Comparison of ENCODE assay signal across 11 cellular contexts in the genomic region with DNA sequence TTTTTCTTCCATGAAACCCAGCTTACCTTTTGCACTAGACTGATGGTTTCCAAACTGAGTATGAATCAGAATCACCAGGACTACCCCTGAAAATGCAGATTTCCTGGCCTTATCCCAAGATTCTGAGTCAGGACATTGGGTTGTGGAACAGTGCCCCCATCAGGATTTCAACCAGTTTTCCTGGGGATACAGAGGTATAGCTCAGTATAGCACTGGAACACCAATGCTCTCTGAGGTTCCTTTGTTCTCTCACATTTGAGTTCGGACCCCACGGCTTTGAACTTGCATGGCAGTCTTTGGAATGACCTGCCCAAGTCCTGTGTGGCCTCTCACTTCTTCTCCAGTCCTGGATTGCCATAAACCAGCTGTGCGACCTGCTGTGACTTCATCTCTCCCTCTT. TPM values are rescaled to one million over a fixed set of nuclear protein-coding genes. Genes with fewer than 3 reads are reported as not detected.
DNase-seq lines count a peak whose midpoint lies in the region; ATAC-seq and TF ChIP-seq lines count a peak whose summit lies in the region.
"Had no signal": no experiment of that assay in that cellular context is flagged by ENCODE, and none has a peak within 500 bp of the region (broad histone marks: within the 10 kb centered on the region; RNA-seq: fewer than 3 reads in every experiment).

No MANE protein-coding gene starts in this region.

- H3K27ac ChIP-seq in SK-N-SH (ENCODE audit: low read depth in 2 of 2, low read length in 1 of 2) (no peak overlapping the region), psoas muscle (no peak overlapping the region)

- H3K36me3 Mint-ChIP-seq in activated naive CD4-positive, alpha-beta T cell treated with anti-CD3 and anti-CD28 coated beads for 36 hours (ENCODE audit: low read depth), result no peaks in the 10 kb centered on the region
- no peaks in the 10 kb centered on the region for H3K36me3 Mint-ChIP-seq in natural killer cell treated with Interleukin-12 subunit alpha and Interleukin-12 subunit beta and Interleukin-15 and Interleukin-18, amount 100 ng/mL, for 72 hours

- 0 out of 4 replicates have a peak, but pooled peaks cover 0 to under 1% of the 10 kb centered on the region in 2 experiments for H3K4me1 ChIP-seq in SK-N-SH (ENCODE audit: control insufficient read depth in 1 of 2, insufficient read depth in 2 of 2, low read depth in 1 of 2, low read length in 1 of 2)
- peaks cover 3% of the 10 kb centered on the region for H3K4me1 ChIP-seq in psoas muscle

- H3K27me3 ChIP-seq in SK-N-SH (ENCODE audit: insufficient read depth) (no peaks in the 10 kb centered on the region), psoas muscle (ENCODE audit: insufficient read depth in 3 of 3, low read length in 2 of 3) (no peaks in the 10 kb centered on the region)

- H3K9me2 ChIP-seq in SK-N-SH, result no peaks in the 10 kb centered on the region

- CTCF ChIA-PET in SK-N-SH (lab: Yijun Ruan, JAX), result interaction anchor here (0.7 to 3.0 kb wide), 8 partner anchors 17 to 110 kb away, joined by 3 to 17 read pairs (median 4); no protein-coding TSS in a partner anchor
- CTCF ChIA-PET in activated naive CD4-positive, alpha-beta T cell treated with anti-CD3 and anti-CD28 coated beads for 36 hours (lab: Charles Lee), result interaction anchor here (0.6 to 1.3 kb wide), 3 partner anchors 51 to 133 kb away, joined by 3 to 5 read pairs (median 3); no protein-coding TSS in a partner anchor

- no peaks in the 10 kb centered on the region for H4K20me1 ChIP-seq in SK-N-SH (ENCODE audit: insufficient read depth)

- POLR2A ChIA-PET in SK-N-SH (lab: Yijun Ruan, JAX), result no interaction called here

- H3K9me3 Mint-ChIP-seq in activated naive CD4-positive, alpha-beta T cell treated with anti-CD3 and anti-CD28 coated beads for 36 hours, result no peaks in the 10 kb centered on the region
- H3K9me3 Mint-ChIP-seq in natural killer cell treated with Interleukin-12 subunit alpha and Interleukin-12 subunit beta and Interleukin-15 and Interleukin-18, amount 100 ng/mL, for 72 hours, result peaks cover 3% of the 10 kb centered on the region

- H3K27ac Mint-ChIP-seq in activated naive CD4-positive, alpha-beta T cell treated with anti-CD3 and anti-CD28 coated beads for 36 hours, result no peak overlapping the region
- peak overlapping the region in 1 of 2 donors; percentile 69 for H3K27ac Mint-ChIP-seq in natural killer cell treated with Interleukin-12 subunit alpha and Interleukin-12 subunit beta and Interleukin-15 and Interleukin-18, amount 100 ng/mL, for 72 hours
- H3K27ac Mint-ChIP-seq: T-helper 17 cell had no signal

- H3K9me3 ChIP-seq in SK-N-SH (no peaks in the 10 kb centered on the region), psoas muscle (no peaks in the 10 kb centered on the region)

- no peak overlapping the region for H3K9ac ChIP-seq in SK-N-SH

- 28% methylated on average over 3 of the region's 3 CpGs for WGBS in SK-N-SH (ENCODE audit: low lambda C conversion rate)
- WGBS in psoas muscle, 3 donors, result 26 to 49% (median 36%) methylated on average over 3 of the region's 3 CpGs

- H3K79me2 ChIP-seq in SK-N-SH (ENCODE audit: insufficient read depth), result no peaks in the 10 kb centered on the region

- H3K4me2 ChIP-seq in SK-N-SH, result no peak overlapping the region

- H3K4me1 Mint-ChIP-seq in activated naive CD4-positive, alpha-beta T cell treated with anti-CD3 and anti-CD28 coated beads for 36 hours (ENCODE audit: low read depth), result peaks cover 2% of the 10 kb centered on the region
- H3K4me1 Mint-ChIP-seq in natural killer cell treated with Interleukin-12 subunit alpha and Interleukin-12 subunit beta and Interleukin-15 and Interleukin-18, amount 100 ng/mL, for 72 hours (ENCODE audit: low read depth in 2 of 2), result peaks cover 16 to 30% of the 10 kb centered on the region in 2 donors
- H3K4me1 Mint-ChIP-seq: T-helper 17 cell had no signal

- no peak overlapping the region; the same call in 1 of the 2 replicates for H2AFZ ChIP-seq in SK-N-SH (ENCODE audit: low read depth)

- H3F3A ChIP-seq in SK-N-SH (replicated peaks; ENCODE audit: insufficient read depth), result no peaks in the 10 kb centered on the region

- peak; percentile 70 for TF ChIP-seq RAD21 in SK-N-SH (IDR thresholded peaks at IDR 0.05; ENCODE audit: low read length)

- peak; percentile 75 for TF ChIP-seq CTCF in SK-N-SH (IDR thresholded peaks at IDR 0.05)
- peak; percentile 58 for TF ChIP-seq CTCF in foreskin fibroblast (IDR thresholded peaks at IDR 0.05; ENCODE audit: low read depth, low read length)
- peak; percentile 25 for TF ChIP-seq CTCF in psoas muscle (IDR thresholded peaks at IDR 0.05)

- intact Hi-C loops in psoas muscle (cut with DNase I), result loop anchor here (1.0 to 5.0 kb wide), 2 partner anchors 104 to 106 kb away; no protein-coding TSS in a partner anchor
- intact Hi-C loops in activated naive CD4-positive, alpha-beta T cell treated with anti-CD3 and anti-CD28 coated beads for 36 hours (cut with micrococcal nuclease), result loop anchor here (2.0 kb wide), 1 partner anchor 106 kb away; no protein-coding TSS in a partner anchor

- no peak overlapping the region for H3K4me3 Mint-ChIP-seq in activated naive CD4-positive, alpha-beta T cell treated with anti-CD3 and anti-CD28 coated beads for 36 hours
- H3K4me3 Mint-ChIP-seq in natural killer cell treated with Interleukin-12 subunit alpha and Interleukin-12 subunit beta and Interleukin-15 and Interleukin-18, amount 100 ng/mL, for 72 hours, result no peak overlapping the region
- H3K4me3 Mint-ChIP-seq: T-helper 17 cell had no signal

- H3K27me3 Mint-ChIP-seq in activated naive CD4-positive, alpha-beta T cell treated with anti-CD3 and anti-CD28 coated beads for 36 hours (ENCODE audit: low read depth), result peaks cover 5% of the 10 kb centered on the region
- H3K27me3 Mint-ChIP-seq in natural killer cell treated with Interleukin-12 subunit alpha and Interleukin-12 subunit beta and Interleukin-15 and Interleukin-18, amount 100 ng/mL, for 72 hours, result peaks cover 17 to 38% of the 10 kb centered on the region in 2 donors

- no peak overlapping the region for H3K4me3 ChIP-seq in SK-N-SH (ENCODE audit: low read depth in 2 of 2, low read length in 1 of 2)
- no peak overlapping the region for H3K4me3 ChIP-seq in foreskin fibroblast (ENCODE audit: low read depth in 1 of 2, low read length in 2 of 2)
- no peak overlapping the region for H3K4me3 ChIP-seq in psoas muscle

- ATAC-seq in psoas muscle, result peak in 3 of 4 donors; percentile 62 to 72 (median 64)
- ATAC-seq in natural killer cell treated with Interleukin-12 subunit alpha and Interleukin-12 subunit beta and Interleukin-15 and Interleukin-18, amount 100 ng/mL, for 72 hours, result no peak
- ATAC-seq: T-helper 17 cell had no signal

- TF ChIP-seq EP300 in SK-N-SH (IDR thresholded peaks at IDR 0.05; ENCODE audit: borderline replicate concordance in 1 of 2, low read depth in 1 of 2, low read length in 1 of 2), result no peak

- DNase-seq in EH (ENCODE audit: low read depth) (peak; percentile 85), SK-N-SH (peak; percentile 32), foreskin fibroblast (peak; percentile 66 to 81), psoas muscle (no peak), SK-N-DZ (ENCODE audit: low spot score) (no peak), LoVo (ENCODE audit: low spot score) (no peak)
- DNase-seq in activated naive CD4-positive, alpha-beta T cell treated with anti-CD3 and anti-CD28 coated beads for 36 hours, result no peak
- no peak for DNase-seq in natural killer cell treated with Interleukin-12 subunit alpha and Interleukin-12 subunit beta and Interleukin-15 and Interleukin-18, amount 100 ng/mL, for 72 hours (ENCODE audit: low spot score)
- DNase-seq: central memory CD4-positive, alpha-beta T cell; posterior cingulate gyrus; T-helper 17 cell had no signal

- H3K36me3 ChIP-seq in SK-N-SH (replicated peaks in 1 of 2; ENCODE audit: control insufficient read depth in 1 of 2, insufficient read depth in 2 of 2, low read length in 1 of 2), result no peaks in the 10 kb centered on the region
- H3K36me3 ChIP-seq in psoas muscle (ENCODE audit: insufficient read depth in 1 of 2, low read depth in 1 of 2), result no peaks in the 10 kb centered on the region

RNA-seq across cellular contexts. Expression of gene CCL8, which starts 12.8 kb away (rescaled TPM):
- not detected in 2 replicates for polyA plus RNA-seq in SK-N-SH (2012; rRNA removed)
- not detected in 2 replicates for polyA plus RNA-seq in SK-N-SH (2012; cell fraction: cytosol; rRNA removed)
- not detected in 2 replicates for polyA plus RNA-seq in SK-N-SH (2012; cell fraction: nucleus; rRNA removed)
- under 1 TPM in 1 of 4 donors, not detected in 3; 0.42 TPM for total RNA-seq in psoas muscle
- polyA plus RNA-seq in psoas muscle, result under 1 TPM in 2 of 3 donors, not detected in 1; 0.03 to 0.09 TPM
- not detected in 2 replicates for polyA plus RNA-seq in SK-N-DZ (2014; cell fraction: cytosol; rRNA removed)
- polyA plus RNA-seq in SK-N-DZ (2014; cell fraction: nucleus; rRNA removed), result not detected in 2 replicates
- total RNA-seq in activated naive CD4-positive, alpha-beta T cell treated with anti-CD3 and anti-CD28 coated beads for 36 hours, result not detected
- total RNA-seq in natural killer cell treated with Interleukin-12 subunit alpha and Interleukin-12 subunit beta and Interleukin-15 and Interleukin-18, amount 100 ng/mL, for 72 hours, result not detected
- total RNA-seq: T-helper 17 cell had no signal

RNA-seq across cellular contexts. Expression of gene CCL11, which starts 20.9 kb away (rescaled TPM):
- polyA plus RNA-seq in SK-N-SH (2012; rRNA removed), result not detected in 2 replicates
- polyA plus RNA-seq in SK-N-SH (2012; cell fraction: cytosol; rRNA removed), result not detected in 2 replicates
- polyA plus RNA-seq in SK-N-SH (2012; cell fraction: nucleus; rRNA removed), result not detected in 2 replicates
- total RNA-seq in psoas muscle, result 1 to 10 TPM in 1 of 4 donors, under 1 TPM in 1, not detected in 2; 0.42 to 1.6 TPM
- polyA plus RNA-seq in psoas muscle, result not detected
- polyA plus RNA-seq in SK-N-DZ (2014; cell fraction: cytosol; rRNA removed), result not detected in 2 replicates
- not detected in 2 replicates for polyA plus RNA-seq in SK-N-DZ (2014; cell fraction: nucleus; rRNA removed)
- total RNA-seq in activated naive CD4-positive, alpha-beta T cell treated with anti-CD3 and anti-CD28 coated beads for 36 hours, result not detected
- not detected for total RNA-seq in natural killer cell treated with Interleukin-12 subunit alpha and Interleukin-12 subunit beta and Interleukin-15 and Interleukin-18, amount 100 ng/mL, for 72 hours
- total RNA-seq: T-helper 17 cell had no signal

RNA-seq across cellular contexts. Expression of gene CCL7, which starts 36.4 kb away (rescaled TPM):
- polyA plus RNA-seq in SK-N-SH (2012; rRNA removed) (0.50 and 0.72 TPM in 2 replicates), psoas muscle (1 to 10 TPM in 1 of 3 donors, under 1 TPM in 1, not detected in 1; 0.05 to 2.7 TPM)
- 0.89 and 0.94 TPM in 2 replicates for polyA plus RNA-seq in SK-N-SH (2012; cell fraction: cytosol; rRNA removed)
- 0.38 and 0.59 TPM in 2 replicates for polyA plus RNA-seq in SK-N-SH (2012; cell fraction: nucleus; rRNA removed)
- under 1 TPM in 2 of 4 donors, not detected in 2; 0.28 to 0.66 TPM for total RNA-seq in psoas muscle
- not detected in 2 replicates for polyA plus RNA-seq in SK-N-DZ (2014; cell fraction: cytosol; rRNA removed)
- polyA plus RNA-seq in SK-N-DZ (2014; cell fraction: nucleus; rRNA removed), result not detected in 2 replicates
- total RNA-seq in activated naive CD4-positive, alpha-beta T cell treated with anti-CD3 and anti-CD28 coated beads for 36 hours, result not detected
- total RNA-seq in natural killer cell treated with Interleukin-12 subunit alpha and Interleukin-12 subunit beta and Interleukin-15 and Interleukin-18, amount 100 ng/mL, for 72 hours, result not detected
- total RNA-seq: T-helper 17 cell had no signal

RNA-seq across cellular contexts. Expression of gene CCL13, which starts 49.8 kb away (rescaled TPM):
- polyA plus RNA-seq in SK-N-SH (2012; rRNA removed), result not detected in 2 replicates
- polyA plus RNA-seq in SK-N-SH (2012; cell fraction: cytosol; rRNA removed), result not detected in 2 replicates
- not detected in 2 replicates for polyA plus RNA-seq in SK-N-SH (2012; cell fraction: nucleus; rRNA removed)
- 1 to 10 TPM in 1 of 4 donors, under 1 TPM in 1, not detected in 2; 0.73 to 1.2 TPM for total RNA-seq in psoas muscle
- under 1 TPM; 0.10 to 0.27 (median 0.20) TPM for polyA plus RNA-seq in psoas muscle
- not detected in 2 replicates for polyA plus RNA-seq in SK-N-DZ (2014; cell fraction: cytosol; rRNA removed)
- polyA plus RNA-seq in SK-N-DZ (2014; cell fraction: nucleus; rRNA removed), result not detected in 2 replicates
- total RNA-seq in activated naive CD4-positive, alpha-beta T cell treated with anti-CD3 and anti-CD28 coated beads for 36 hours, result not detected
- total RNA-seq in natural killer cell treated with Interleukin-12 subunit alpha and Interleukin-12 subunit beta and Interleukin-15 and Interleukin-18, amount 100 ng/mL, for 72 hours, result not detected
- total RNA-seq: T-helper 17 cell had no signal

RNA-seq across cellular contexts. Expression of gene CCL2, which starts 51.4 kb away (rescaled TPM):
- polyA plus RNA-seq in SK-N-SH (2012; rRNA removed), result 210 and 296 TPM in 2 replicates
- polyA plus RNA-seq in SK-N-SH (2012; cell fraction: cytosol; rRNA removed), result 243 and 263 TPM in 2 replicates
- 186 and 278 TPM in 2 replicates for polyA plus RNA-seq in SK-N-SH (2012; cell fraction: nucleus; rRNA removed)
- 10 to 100 TPM in 2 of 4 donors, 1 to 10 TPM in 2; 5.0 to 28.3 (median 17.2) TPM for total RNA-seq in psoas muscle
- polyA plus RNA-seq in psoas muscle, result 10 to 100 TPM in 1 of 3 donors, 1 to 10 TPM in 2; 7.2 to 12.8 (median 8.0) TPM
- polyA plus RNA-seq in SK-N-DZ (2014; cell fraction: cytosol; rRNA removed), result not detected in 2 replicates
- polyA plus RNA-seq in SK-N-DZ (2014; cell fraction: nucleus; rRNA removed), result not detected in 2 replicates
- not detected for total RNA-seq in activated naive CD4-positive, alpha-beta T cell treated with anti-CD3 and anti-CD28 coated beads for 36 hours
- total RNA-seq in natural killer cell treated with Interleukin-12 subunit alpha and Interleukin-12 subunit beta and Interleukin-15 and Interleukin-18, amount 100 ng/mL, for 72 hours, result under 1 TPM in 1 of 2 donors, not detected in 1; 0.40 TPM
- total RNA-seq: T-helper 17 cell had no signal

Comparison
In these comparisons a context has a peak if more than half of its experiments do, and no peak if none do; other contexts are left out.
1. DNase-seq: peak in EH (single experiment), SK-N-SH (single experiment) and foreskin fibroblast (2 of 2); none in psoas muscle (0 of 2), SK-N-DZ (single experiment), activated naive CD4-positive, alpha-beta T cell treated with anti-CD3 and anti-CD28 coated beads for 36 hours (single experiment), LoVo (single experiment) and natural killer cell treated with Interleukin-12 subunit alpha and Interleukin-12 subunit beta and Interleukin-15 and Interleukin-18, amount 100 ng/mL, for 72 hours (single experiment).
2. CTCF ChIP-seq: peak in every context shown above with its lines; median percentile 75 in SK-N-SH; 58 in foreskin fibroblast; 25 in psoas muscle.
3. ATAC-seq: peak in psoas muscle (3 of 4); none in natural killer cell treated with Interleukin-12 subunit alpha and Interleukin-12 subunit beta and Interleukin-15 and Interleukin-18, amount 100 ng/mL, for 72 hours (0 of 2).